Comparison of ENCODE assay signal across 17 cellular contexts in the genomic region with DNA sequence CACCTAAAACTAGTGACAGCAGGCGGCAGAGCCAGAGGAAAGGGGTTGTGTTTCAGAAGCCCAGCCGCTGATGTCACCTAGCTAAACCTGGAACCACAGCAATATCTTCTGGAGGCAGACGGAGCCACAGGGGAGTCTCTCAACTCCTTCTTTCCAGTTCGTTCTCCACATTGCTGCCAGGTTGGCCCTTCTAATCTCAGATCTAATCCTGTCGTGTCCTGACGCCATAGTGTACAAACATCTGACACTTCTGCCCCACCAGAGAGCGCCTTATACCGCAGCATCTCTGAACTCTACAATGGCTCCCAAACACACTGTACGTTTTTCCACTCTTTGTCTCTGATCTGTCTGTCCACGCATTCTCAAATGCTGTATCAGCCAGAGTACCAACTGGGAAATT.
DNase-seq lines count a peak whose midpoint lies in the region; TF ChIP-seq lines count a peak whose summit lies in the region.
"Had no signal": no experiment of that assay in that cellular context is flagged by ENCODE, and none has a peak within 500 bp of the region (broad histone marks: within the 10 kb centered on the region; RNA-seq: fewer than 3 reads in every experiment).

No MANE protein-coding gene starts in this region.

- H3K4me3 Mint-ChIP-seq in CD14-positive monocyte: no peak overlapping the region
- H3K4me3 Mint-ChIP-seq: activated naive CD8-positive, alpha-beta T cell; activated T-cell treated with anti-CD3 and anti-CD28 coated beads, Interleukin-2, amount 50 U/mL, for 4 hours had no signal

- no peaks in the 10 kb centered on the region for H3K79me2 ChIP-seq in hepatocyte

- no peak overlapping the region for H3K4me2 ChIP-seq in hepatocyte

- no peaks in the 10 kb centered on the region for H3K36me3 Mint-ChIP-seq in CD14-positive monocyte
- H3K36me3 Mint-ChIP-seq: activated naive CD8-positive, alpha-beta T cell had no signal

- H3K27ac ChIP-seq in 22Rv1: no peak overlapping the region
- H3K27ac ChIP-seq in hepatocyte: no peak overlapping the region
- H3K27ac ChIP-seq: esophagus squamous epithelium, heart left ventricle, skin epidermis had no signal

- H3K9me3 ChIP-seq in hepatocyte (ENCODE audit: low read depth): no peaks in the 10 kb centered on the region
- H3K9me3 ChIP-seq in MG63: no peaks in the 10 kb centered on the region
- H3K9me3 ChIP-seq: esophagus squamous epithelium, heart left ventricle, mucosa of descending colon had no signal

- H3K27me3 ChIP-seq in hepatocyte (no peaks in the 10 kb centered on the region), MG63 (no peaks in the 10 kb centered on the region)
- H3K27me3 ChIP-seq: esophagus squamous epithelium, heart left ventricle had no signal

- H4K20me1 ChIP-seq in hepatocyte (ENCODE audit: insufficient read depth, poor library complexity, severe bottlenecking): no peaks in the 10 kb centered on the region

- H3K36me3 ChIP-seq in hepatocyte (replicated peaks; ENCODE audit: insufficient read depth, low read depth) (no peaks in the 10 kb centered on the region), MG63 (no peaks in the 10 kb centered on the region)
- H3K36me3 ChIP-seq: esophagus squamous epithelium, heart left ventricle had no signal

- no peaks in the 10 kb centered on the region for H3K4me1 ChIP-seq in hepatocyte (ENCODE audit: insufficient read depth)
- H3K4me1 ChIP-seq: heart left ventricle had no signal

- no peaks in the 10 kb centered on the region for H3K4me1 Mint-ChIP-seq in CD14-positive monocyte

- intact Hi-C loops in posterior vena cava (cut with DNase I): no loop called here
- intact Hi-C loops in CD14-positive monocyte (cut with micrococcal nuclease): no loop called here

- 0 out of 2 replicates have a peak, but pooled peaks have one; percentile 7 for TF ChIP-seq CTCF in 22Rv1 (IDR thresholded peaks at IDR 0.05)
- peak; percentile 6 for TF ChIP-seq CTCF in hepatocyte (IDR thresholded peaks at IDR 0.05; ENCODE audit: poor library complexity)
- no peak for TF ChIP-seq CTCF in CD14-positive monocyte (IDR thresholded peaks at IDR 0.05)

- DNase-seq in EH (ENCODE audit: low read depth) (peak; percentile 14), NCI-H524 (lab: John Stamatoyannopoulos, UW) (peak; percentile 27 to 66), hepatocyte (ENCODE audit: low spot score) (no peak), posterior vena cava (ENCODE audit: low spot score) (no peak), AML-193 (lab: John Stamatoyannopoulos, UW) (no peak), CD14-positive monocyte (ENCODE audit: low spot score) (no peak), MG63 (no peak)
- DNase-seq: activated T-cell treated with anti-CD3 and anti-CD28 coated beads, Interleukin-2, amount 50 U/mL, for 4 hours; esophagus squamous epithelium; HCEC 1CT; heart left ventricle; MM.1S; mucosa of descending colon; NCI-H2081 treated with DMSO at 0.1 percent for 48 hours had no signal

- H3K4me3 ChIP-seq in hepatocyte (no peak overlapping the region), MG63 (no peak overlapping the region)
- H3K4me3 ChIP-seq: esophagus squamous epithelium, heart left ventricle, mucosa of descending colon, skin epidermis had no signal

- no peak overlapping the region for H3K27ac Mint-ChIP-seq in CD14-positive monocyte
- H3K27ac Mint-ChIP-seq: activated naive CD8-positive, alpha-beta T cell had no signal

- H2AFZ ChIP-seq in hepatocyte: no peak overlapping the region

- H3K9me3 Mint-ChIP-seq in CD14-positive monocyte: peaks cover 0 to 3% (median 0%) of the 10 kb centered on the region in 7 donors
- H3K9me3 Mint-ChIP-seq: activated T-cell treated with anti-CD3 and anti-CD28 coated beads, Interleukin-2, amount 50 U/mL, for 4 hours had no signal

- H3K9me2 ChIP-seq in hepatocyte (replicated peaks; ENCODE audit: insufficient read depth): no peaks in the 10 kb centered on the region

- peaks cover 1 to 4% (median 2%) of the 10 kb centered on the region in 3 donors for H3K27me3 Mint-ChIP-seq in CD14-positive monocyte (ENCODE audit: low read depth in 3 of 3)

- 77% methylated on average over 10 of the region's 10 CpGs for WGBS in hepatocyte (ENCODE audit: low lambda C conversion rate, missing lambda C conversion rate)

Comparison
In these comparisons a context has a peak if more than half of its experiments do, and no peak if none do; other contexts are left out.
1. DNase-seq: peak in EH (single experiment) and NCI-H524 (2 of 2); none in hepatocyte (single experiment), posterior vena cava (single experiment), AML-193 (0 of 2), CD14-positive monocyte (single experiment) and MG63 (single experiment).